In genomic region chr1:6095511-6096242, GRCh38 we compare ENCODE assay signal across 31 cellular contexts.
"Had no signal": no experiment of that assay in that cellular context is flagged by ENCODE, and none has a peak within 500 bp of the region (broad histone marks: within the 10 kb centered on the region; RNA-seq: fewer than 3 reads in every experiment).

No MANE protein-coding gene starts in this region.

- H3K4me3 ChIP-seq: body of pancreas, gastroesophageal sphincter, left lung, upper lobe of left lung, vagina had no signal

- H3K27ac ChIP-seq: body of pancreas, gastroesophageal sphincter, left lung, neutrophil, upper lobe of left lung, vagina, VCaP had no signal

- H3K4me1 ChIP-seq: body of pancreas, gastroesophageal sphincter, left lung, upper lobe of left lung had no signal

- ATAC-seq: activated CD4-positive, CD25-positive, alpha-beta regulatory T cell treated with anti-CD3 and anti-CD28 coated beads, Interleukin-2, amount 50 U/mL, for 24 hours; activated T-cell treated with anti-CD3 and anti-CD28 coated beads, Interleukin-2, amount 50 U/mL, for 4 hours; body of pancreas; effector memory CD8-positive, alpha-beta T cell; gastroesophageal sphincter; left lung; sciatic nerve; stimulated activated memory B cell treated with anti-CD40 and anti-IgM and Interleukin-4, amounts not matched to agents 10 μg/mL and 1 μg/mL and 100 μg/mL, for 72 hours; stimulated activated naive CD8-positive, alpha-beta T cell treated with anti-CD3 and anti-CD28 coated beads, Interleukin-15, amount 100 ng/mL, for 72 hours had no signal

- H3K36me3 ChIP-seq: vagina had no signal

- H3K27ac Mint-ChIP-seq: activated naive CD4-positive, alpha-beta T cell treated with anti-CD3 and anti-CD28 coated beads, Interleukin-2, amount 50 U/mL, for 24 hours; activated T-helper 2 cell treated with anti-CD3 and anti-CD28 coated beads, Interferon-gamma antibody, Interleukin-2, Interleukin-4, amounts not matched to agents 10 μg/mL and 5 μg/mL and 100 μg/mL, durations not matched to agents 14 hours and 24 hours and 36 hours; effector memory CD8-positive, alpha-beta T cell; immature natural killer cell; nephron; stimulated activated memory B cell treated with anti-CD40 and anti-IgM and Interleukin-4, amounts not matched to agents 10 μg/mL and 1 μg/mL and 100 μg/mL, for 72 hours; stimulated activated naive CD8-positive, alpha-beta T cell treated with anti-CD3 and anti-CD28 coated beads, Interleukin-15, amount 100 ng/mL, for 72 hours; T-helper 1 cell treated with Interleukin-12 subunit alpha and Interleukin-12 subunit beta and Interleukin-4 antibody, amounts not matched to agents 30 μg/mL and 1 μg/mL, for 36 hours had no signal

- H3K9me3 ChIP-seq: body of pancreas, gastroesophageal sphincter, left lung, neutrophil, upper lobe of left lung, vagina had no signal

- H3K4me1 Mint-ChIP-seq: activated naive CD4-positive, alpha-beta T cell treated with anti-CD3 and anti-CD28 coated beads, Interleukin-2, amount 50 U/mL, for 24 hours; stimulated activated memory B cell treated with anti-CD40 and anti-IgM and Interleukin-4, amounts not matched to agents 10 μg/mL and 1 μg/mL and 100 μg/mL, for 72 hours had no signal

- DNase-seq: activated CD4-positive, alpha-beta T cell treated with anti-CD3 and anti-CD28 coated beads for 48 hours; activated CD4-positive, alpha-beta T cell treated with anti-CD3 and anti-CD28 coated beads, Interleukin-2, amount 50 U/mL, for 48 hours; activated CD8-positive, alpha-beta memory T cell treated with anti-CD3 and anti-CD28 coated beads, Interleukin-2, amount 50 U/mL, for 48 hours; activated T-cell treated with anti-CD3 and anti-CD28 coated beads, Interleukin-2, amount 50 U/mL, for 4 hours; anterior cingulate cortex; cortex of kidney; effector memory CD8-positive, alpha-beta T cell; hippocampal formation; immature natural killer cell; mammary epithelial cell; small intestine; stimulated activated CD4-positive, alpha-beta T cell treated with anti-CD3 and anti-CD28 coated beads, Interleukin-1b, Interleukin-23, amount 100 ng/mL, for 48 hours; stimulated activated CD4-positive, alpha-beta T cell treated with anti-CD3 and anti-CD28 coated beads, Interleukin-4, amount 100 ng/mL, for 4 hours; stimulated activated CD8-positive, alpha-beta memory T cell treated with anti-CD3 and anti-CD28 coated beads, Interleukin-4, amount 100 ng/mL, for 48 hours; stimulated activated naive CD8-positive, alpha-beta T cell treated with anti-CD3 and anti-CD28 coated beads, Interleukin-15, amount 100 ng/mL, for 72 hours; substantia nigra; T-helper 9 cell had no signal

- H3K27me3 ChIP-seq: body of pancreas, neutrophil, upper lobe of left lung, vagina had no signal

- H3K27me3 Mint-ChIP-seq: activated naive CD4-positive, alpha-beta T cell treated with anti-CD3 and anti-CD28 coated beads, Interleukin-2, amount 50 U/mL, for 24 hours; effector memory CD8-positive, alpha-beta T cell; stimulated activated memory B cell treated with anti-CD40 and anti-IgM and Interleukin-4, amounts not matched to agents 10 μg/mL and 1 μg/mL and 100 μg/mL, for 72 hours; stimulated activated naive CD8-positive, alpha-beta T cell treated with anti-CD3 and anti-CD28 coated beads, Interleukin-15, amount 100 ng/mL, for 72 hours had no signal

- H3K9me3 Mint-ChIP-seq: activated naive CD4-positive, alpha-beta T cell treated with anti-CD3 and anti-CD28 coated beads, Interleukin-2, amount 50 U/mL, for 24 hours; activated T-cell treated with anti-CD3 and anti-CD28 coated beads, Interleukin-2, amount 50 U/mL, for 4 hours; activated T-helper 2 cell treated with anti-CD3 and anti-CD28 coated beads, Interferon-gamma antibody, Interleukin-2, Interleukin-4, amounts not matched to agents 10 μg/mL and 5 μg/mL and 100 μg/mL, durations not matched to agents 14 hours and 24 hours and 36 hours; effector memory CD8-positive, alpha-beta T cell; immature natural killer cell; nephron; stimulated activated memory B cell treated with anti-CD40 and anti-IgM and Interleukin-4, amounts not matched to agents 10 μg/mL and 1 μg/mL and 100 μg/mL, for 72 hours; stimulated activated naive CD8-positive, alpha-beta T cell treated with anti-CD3 and anti-CD28 coated beads, Interleukin-15, amount 100 ng/mL, for 72 hours; T-helper 1 cell treated with Interleukin-12 subunit alpha and Interleukin-12 subunit beta and Interleukin-4 antibody, amounts not matched to agents 30 μg/mL and 1 μg/mL, for 36 hours had no signal

- H3K4me3 Mint-ChIP-seq: activated naive CD4-positive, alpha-beta T cell treated with anti-CD3 and anti-CD28 coated beads, Interleukin-2, amount 50 U/mL, for 24 hours; activated T-cell treated with anti-CD3 and anti-CD28 coated beads, Interleukin-2, amount 50 U/mL, for 4 hours; effector memory CD8-positive, alpha-beta T cell; immature natural killer cell; nephron; stimulated activated memory B cell treated with anti-CD40 and anti-IgM and Interleukin-4, amounts not matched to agents 10 μg/mL and 1 μg/mL and 100 μg/mL, for 72 hours; stimulated activated naive CD8-positive, alpha-beta T cell treated with anti-CD3 and anti-CD28 coated beads, Interleukin-15, amount 100 ng/mL, for 72 hours; T-helper 1 cell treated with Interleukin-12 subunit alpha and Interleukin-12 subunit beta and Interleukin-4 antibody, amounts not matched to agents 30 μg/mL and 1 μg/mL, for 36 hours had no signal
